Comparison of ENCODE assay signal across 30 cellular contexts in genomic region chr2:8255448-8255800, GRCh38.
DNase-seq lines count a peak whose midpoint lies in the region; ATAC-seq and TF ChIP-seq lines count a peak whose summit lies in the region.
"Had no signal": no experiment of that assay in that cellular context is flagged by ENCODE, and none has a peak within 500 bp of the region (broad histone marks: within the 10 kb centered on the region; RNA-seq: fewer than 3 reads in every experiment).

No MANE protein-coding gene starts in this region.

- WGBS in IMR-90 (ENCODE audit: extremely low coverage in 2 of 2, insufficient read length in 1 of 2), 2 experiments = 100% methylated on average over 1 of the region's 1 CpG; no CpG with 5 or more reads in 1 of the 2 experiments
- 90% methylated on average over 1 of the region's 1 CpG for WGBS in mesenchymal stem cell

- TF ChIP-seq CTCF in IMR-90 (conservative IDR thresholded peaks at IDR 0.05; ENCODE audit: low read depth, low read length) (no peak), mucosa of descending colon (IDR thresholded peaks at IDR 0.05) (no peak)

- no peak overlapping the region for H2BK20ac ChIP-seq in IMR-90 (ENCODE audit: low read depth, low read length)

- DNase-seq in EL = peak; percentile 9
- DNase-seq in IMR-90 = peak; percentile 13
- peak; percentile 31 for DNase-seq in dedifferentiated amniotic fluid mesenchymal stem cell (ENCODE audit: extremely low spot score)
- peak; percentile 7 for DNase-seq in mesenchymal stem cell
- no peak for DNase-seq in activated T-cell treated with anti-CD3 and anti-CD28 coated beads, Interleukin-2, amount 50 U/mL, for 4 hours
- DNase-seq in NCI-H2227 (lab: John Stamatoyannopoulos, UW; ENCODE audit: unreplicated experiment) = no peak
- no peak for DNase-seq in activated T-cell treated with anti-CD3 and anti-CD28 coated beads for 4 hours
- DNase-seq in mucosa of descending colon = no peak
- DNase-seq: activated CD4-positive, alpha-beta T cell treated with anti-CD3 and anti-CD28 coated beads for 48 hours; aorta; caudate nucleus; dermis blood vessel endothelial cell; DND-41; head of caudate nucleus; KBM-7; left lung; midbrain; natural killer cell; NCI-H1417 treated with DMSO at 0.1 percent for 48 hours; NCI-H526 treated with DMSO at 0.1 percent for 48 hours; pancreas; right cardiac atrium; stimulated activated CD4-positive, alpha-beta T cell treated with anti-CD3 and anti-CD28 coated beads, Interleukin-12 subunit alpha, Interleukin-12 subunit beta, amount 100 ng/mL, for 4 hours; stimulated activated CD4-positive, alpha-beta T cell treated with anti-CD3 and anti-CD28 coated beads, Interleukin-4, amount 100 ng/mL, for 24 hours; stimulated activated naive CD4-positive, alpha-beta T cell; T-helper 2 cell had no signal

- H3K4me3 ChIP-seq in IMR-90 (ENCODE audit: insufficient read depth, low read depth, low read length) = no peak overlapping the region
- H3K4me3 ChIP-seq in mesenchymal stem cell (ENCODE audit: insufficient read depth in 1 of 2, low read depth in 1 of 2, low read length in 2 of 2) = no peak overlapping the region
- no peak overlapping the region for H3K4me3 ChIP-seq in mucosa of descending colon
- H3K4me3 ChIP-seq: BLaER1, left lung, pancreas, SK-N-MC had no signal

- intact Hi-C loops in IMR-90 (cut with micrococcal nuclease) = no loop called here
- intact Hi-C loops in mucosa of descending colon (cut with DNase I, micrococcal nuclease) = no loop called here

- H4K91ac ChIP-seq in IMR-90 (ENCODE audit: insufficient read depth, low read depth, low read length) (no peak overlapping the region), mesenchymal stem cell (ENCODE audit: low read length) (no peak overlapping the region)

- no peaks in the 10 kb centered on the region for H4K20me1 ChIP-seq in IMR-90 (ENCODE audit: insufficient read depth, low read length)
- H4K20me1 ChIP-seq: BLaER1 had no signal

- no peak overlapping the region for H2BK12ac ChIP-seq in mesenchymal stem cell (ENCODE audit: low read length in 2 of 2)

- H3K79me1 ChIP-seq in IMR-90 (ENCODE audit: low read depth in 1 of 2, low read length in 2 of 2) = no peaks in the 10 kb centered on the region
- H3K79me1 ChIP-seq in mesenchymal stem cell (replicated peaks; ENCODE audit: low read length, poor library complexity, severe bottlenecking) = no peaks in the 10 kb centered on the region

- H3K23ac ChIP-seq in IMR-90 (ENCODE audit: low read depth, low read length) = no peak overlapping the region
- no peak overlapping the region for H3K23ac ChIP-seq in mesenchymal stem cell (ENCODE audit: low read length in 2 of 2)

- no peak for ATAC-seq in IMR-90 (ENCODE audit: low read depth)
- ATAC-seq in activated T-cell treated with anti-CD3 and anti-CD28 coated beads, Interleukin-2, amount 50 U/mL, for 4 hours = no peak
- no peak for ATAC-seq in mucosa of descending colon
- ATAC-seq: left lung, natural killer cell, pancreas, right cardiac atrium had no signal

- TF ChIP-seq RAD21 in IMR-90 (IDR thresholded peaks at IDR 0.05; ENCODE audit: low read length) = no peak

- H3K4me1 ChIP-seq in IMR-90 (ENCODE audit: control insufficient read depth, insufficient read depth, low read length) = no peaks in the 10 kb centered on the region
- H3K4me1 ChIP-seq in mesenchymal stem cell (ENCODE audit: control insufficient read depth, insufficient read depth, low read depth, low read length) = peaks cover 2% of the 10 kb centered on the region
- H3K4me1 ChIP-seq in mucosa of descending colon (ENCODE audit: low read depth) = peaks cover 5% of the 10 kb centered on the region
- H3K4me1 ChIP-seq: left lung, pancreas had no signal

- peaks cover 5% of the 10 kb centered on the region for H3K9me3 Mint-ChIP-seq in activated T-cell treated with anti-CD3 and anti-CD28 coated beads, Interleukin-2, amount 50 U/mL, for 4 hours
- H3K9me3 Mint-ChIP-seq: natural killer cell had no signal

- H4K5ac ChIP-seq in IMR-90 (ENCODE audit: low read depth, low read length) = no peak overlapping the region

- no peaks in the 10 kb centered on the region for H3K9me1 ChIP-seq in IMR-90 (ENCODE audit: insufficient read depth, low read length)

- H2BK15ac ChIP-seq in IMR-90 (ENCODE audit: low read depth, low read length) = no peak overlapping the region
- no peak overlapping the region for H2BK15ac ChIP-seq in mesenchymal stem cell (ENCODE audit: low read depth, poor library complexity, severe bottlenecking)

- H3K4me2 ChIP-seq in IMR-90 (ENCODE audit: low read depth, low read length) = no peak overlapping the region
- no peak overlapping the region for H3K4me2 ChIP-seq in mesenchymal stem cell (ENCODE audit: low read length, poor library complexity, severe bottlenecking)

- H3K9ac ChIP-seq in IMR-90 (ENCODE audit: low read depth, low read length) = no peak overlapping the region
- H3K9ac ChIP-seq in mesenchymal stem cell (ENCODE audit: low read length) = no peak overlapping the region
- H3K9ac ChIP-seq: BLaER1 had no signal

- H3K27ac ChIP-seq in IMR-90 (ENCODE audit: insufficient read depth, low read length) (no peak overlapping the region), mesenchymal stem cell (ENCODE audit: low read length, poor library complexity, severe bottlenecking) (no peak overlapping the region)
- H3K27ac ChIP-seq: BLaER1, left lung, pancreas, RWPE1, SK-N-MC had no signal

- H3K27me3 Mint-ChIP-seq in activated T-cell treated with anti-CD3 and anti-CD28 coated beads, Interleukin-2, amount 50 U/mL, for 4 hours (ENCODE audit: low read depth) = no peaks in the 10 kb centered on the region
- H3K27me3 Mint-ChIP-seq: activated naive CD4-positive, alpha-beta T cell treated with anti-CD3 and anti-CD28 coated beads, Interleukin-2, amount 50 U/mL, for 24 hours had no signal

- in situ Hi-C loops in IMR-90 (cut with MboI; ENCODE audit: low sequenced_read_pairs) = no loop called here

- H3K4ac ChIP-seq in IMR-90 (ENCODE audit: low read depth, low read length) (no peak overlapping the region), mesenchymal stem cell (ENCODE audit: low read depth in 1 of 2, low read length in 2 of 2) (no peak overlapping the region)

- H2BK120ac ChIP-seq in IMR-90 (ENCODE audit: low read depth, low read length) = no peak overlapping the region
- no peak overlapping the region for H2BK120ac ChIP-seq in mesenchymal stem cell (ENCODE audit: low read depth, low read length)

- H3K4me1 Mint-ChIP-seq in activated T-cell treated with anti-CD3 and anti-CD28 coated beads, Interleukin-2, amount 50 U/mL, for 4 hours (ENCODE audit: low read depth) = peaks cover 10% of the 10 kb centered on the region

- peaks cover under 1% of the 10 kb centered on the region for H3K36me3 Mint-ChIP-seq in activated T-cell treated with anti-CD3 and anti-CD28 coated beads, Interleukin-2, amount 50 U/mL, for 4 hours (ENCODE audit: insufficient read depth)
- H3K36me3 Mint-ChIP-seq: natural killer cell had no signal

- BruUV-seq in IMR-90 (replicated peaks; lab: Mats Ljungman, UMichigan) = no TSS peak

- H4K8ac ChIP-seq in IMR-90 (ENCODE audit: low read depth in 2 of 2, low read length in 2 of 2) (no peak overlapping the region), mesenchymal stem cell (ENCODE audit: low read length) (no peak overlapping the region)

- H2AK5ac ChIP-seq in IMR-90 (ENCODE audit: low read depth, low read length) (no peak overlapping the region), mesenchymal stem cell (ENCODE audit: low read length, severe bottlenecking) (no peak overlapping the region)

- H3K18ac ChIP-seq in IMR-90 (ENCODE audit: low read depth, low read length) (no peak overlapping the region), mesenchymal stem cell (ENCODE audit: low read depth in 1 of 2, low read length in 2 of 2) (no peak overlapping the region)

- H3K9me3 ChIP-seq in IMR-90 (ENCODE audit: control insufficient read depth, insufficient read depth, low read length) (no peaks in the 10 kb centered on the region), mesenchymal stem cell (ENCODE audit: control insufficient read depth, low read length) (no peaks in the 10 kb centered on the region), mucosa of descending colon (no peaks in the 10 kb centered on the region)
- H3K9me3 ChIP-seq: left lung, pancreas had no signal

- no peak overlapping the region for H2AK9ac ChIP-seq in IMR-90 (replicated peaks; ENCODE audit: low read depth, low read length, poor library complexity)

- H3K4me3 Mint-ChIP-seq in activated T-cell treated with anti-CD3 and anti-CD28 coated beads, Interleukin-2, amount 50 U/mL, for 4 hours = no peak overlapping the region
- H3K4me3 Mint-ChIP-seq: activated naive CD4-positive, alpha-beta T cell treated with anti-CD3 and anti-CD28 coated beads, Interleukin-2, amount 50 U/mL, for 24 hours; natural killer cell had no signal

- H3K56ac ChIP-seq in IMR-90 (ENCODE audit: extremely low read depth, insufficient read depth, low read length) = no peak overlapping the region

- TF ChIP-seq POLR2A in IMR-90 (IDR thresholded peaks at IDR 0.05; ENCODE audit: low read depth, low read length) = no peak

- H3K36me3 ChIP-seq in IMR-90 (ENCODE audit: control insufficient read depth, insufficient read depth, low read length) (no peaks in the 10 kb centered on the region), mesenchymal stem cell (ENCODE audit: control insufficient read depth in 1 of 2, insufficient read depth in 2 of 2, low read depth in 1 of 2, low read length in 2 of 2) (no peaks in the 10 kb centered on the region), mucosa of descending colon (ENCODE audit: low read depth) (no peaks in the 10 kb centered on the region)
- H3K36me3 ChIP-seq: BLaER1, left lung, pancreas had no signal

- H2BK5ac ChIP-seq in IMR-90 (ENCODE audit: low read depth, low read length, poor library complexity, severe bottlenecking) (no peak overlapping the region), mesenchymal stem cell (ENCODE audit: low read depth, low read length, poor library complexity, severe bottlenecking) (no peak overlapping the region)

- CTCF ChIA-PET in IMR-90 (lab: Yijun Ruan, JAX) = no interaction called here

- H2AFZ ChIP-seq in IMR-90 (replicated peaks; ENCODE audit: low read length, poor library complexity) (no peak overlapping the region), mesenchymal stem cell (ENCODE audit: low read depth, low read length) (no peak overlapping the region)

- POLR2A ChIA-PET in IMR-90 (lab: Charles Lee; ENCODE audit: unreplicated experiment) = no interaction called here

- H3K14ac ChIP-seq in IMR-90 (replicated peaks; ENCODE audit: low read depth, low read length) (no peak overlapping the region), mesenchymal stem cell (ENCODE audit: low read length in 2 of 2) (no peak overlapping the region)

- dilution Hi-C loops in IMR-90 (cut with HindIII; ENCODE audit: low sequenced_read_pairs, unreplicated experiment) = no loop called here

- H3K27me3 ChIP-seq in IMR-90 (ENCODE audit: control insufficient read depth, insufficient read depth, low read length) (peaks cover 2% of the 10 kb centered on the region; the same call in 1 of the 2 replicates), mesenchymal stem cell (ENCODE audit: control insufficient read depth in 1 of 2, insufficient read depth in 1 of 2, low read length in 2 of 2) (no peaks in the 10 kb centered on the region)
- H3K27me3 ChIP-seq: BLaER1, left lung, pancreas had no signal

TF ChIP-seq in IMR-90, 13 proteins besides CTCF, POLR2A, EP300 and RAD21 (continues in another document):
- TF ChIP-seq CEBPB (IDR thresholded peaks at IDR 0.05; ENCODE audit: low read depth, low read length) (no peak), RCOR1 (IDR thresholded peaks at IDR 0.05; ENCODE audit: insufficient replicate concordance, low read length) (no peak), MXI1 (IDR thresholded peaks at IDR 0.05; ENCODE audit: borderline replicate concordance, low read depth, low read length) (no peak)

Comparison
In these comparisons a context has a peak if more than half of its experiments do, and no peak if none do; other contexts are left out.
1. DNase-seq: peak in EL (single experiment), IMR-90 (single experiment), dedifferentiated amniotic fluid mesenchymal stem cell (single experiment) and mesenchymal stem cell (single experiment); none in activated T-cell treated with anti-CD3 and anti-CD28 coated beads, Interleukin-2, amount 50 U/mL, for 4 hours (single experiment), NCI-H2227 (single experiment), activated T-cell treated with anti-CD3 and anti-CD28 coated beads for 4 hours (single experiment) and mucosa of descending colon (0 of 3).